ENCODE assay signal across 40 cellular contexts in genomic region chr13:104594801-104595200, GRCh38.
"Had no signal": no experiment of that assay in that cellular context is flagged by ENCODE, and none has a peak within 500 bp of the region (broad histone marks: within the 10 kb centered on the region; RNA-seq: fewer than 3 reads in every experiment).

No MANE protein-coding gene starts in this region.

- H3K36me3 Mint-ChIP-seq: activated CD8-positive, alpha-beta memory T cell treated with anti-CD3 and anti-CD28 coated beads, Interleukin-2, amount 10 ng/mL, durations not matched to agents 7 days and 5 days; activated naive CD4-positive, alpha-beta T cell treated with anti-CD3 and anti-CD28 coated beads, Interleukin-2, amount 50 U/mL, for 24 hours; activated naive CD8-positive, alpha-beta T cell treated with anti-CD3 and anti-CD28 coated beads for 36 hours; brain had no signal

- H3K27ac Mint-ChIP-seq: activated B cell treated with CpG ODN at 0.5 μM for 24 hours; activated CD8-positive, alpha-beta memory T cell treated with anti-CD3 and anti-CD28 coated beads, Interleukin-2, amount 10 ng/mL, durations not matched to agents 7 days and 5 days; activated CD8-positive, alpha-beta T cell treated with anti-CD3 and anti-CD28 coated beads, Interleukin-2, amount 10 ng/mL, durations not matched to agents 7 days and 5 days; activated naive CD4-positive, alpha-beta T cell treated with anti-CD3 and anti-CD28 coated beads for 36 hours; activated naive CD4-positive, alpha-beta T cell treated with anti-CD3 and anti-CD28 coated beads, Interleukin-2, amount 50 U/mL, for 24 hours; activated naive CD8-positive, alpha-beta T cell treated with anti-CD3 and anti-CD28 coated beads for 36 hours; activated naive CD8-positive, alpha-beta T cell treated with anti-CD3 and anti-CD28 coated beads, Interleukin-2, amount 50 U/mL, for 24 hours; activated T-helper 1 cell treated with anti-CD3 and anti-CD28 coated beads, Interleukin-12 subunit alpha, Interleukin-12 subunit beta, Interleukin-2, Interleukin-4 antibody, amounts not matched to agents 30 ng/mL and 10 ng/mL and 1 ng/mL, durations not matched to agents 14 hours and 24 hours and 36 hours; activated T-helper 2 cell treated with anti-CD3 and anti-CD28 coated beads, Interferon-gamma antibody, Interleukin-2, Interleukin-4, amounts not matched to agents 10 μg/mL and 5 μg/mL and 100 μg/mL, durations not matched to agents 14 hours and 24 hours and 36 hours; T-helper 17 cell; T-helper 2 cell treated with Interferon-gamma antibody and Interleukin-4, amounts not matched to agents 5 μg/mL and 100 μg/mL, for 36 hours had no signal

- DNase-seq: activated B cell treated with CpG ODN at 0.5 μM for 24 hours; activated CD4-positive, alpha-beta T cell treated with anti-CD3 and anti-CD28 coated beads for 48 hours; activated CD4-positive, alpha-beta T cell treated with anti-CD3 and anti-CD28 coated beads, Interleukin-2, amount 50 U/mL, for 1 hour; activated CD4-positive, alpha-beta T cell treated with anti-CD3 and anti-CD28 coated beads, Interleukin-2, amount 50 U/mL, for 48 hours; activated CD8-positive, alpha-beta memory T cell treated with anti-CD3 and anti-CD28 coated beads, Interleukin-2, amount 10 ng/mL, durations not matched to agents 7 days and 5 days; activated CD8-positive, alpha-beta memory T cell treated with anti-CD3 and anti-CD28 coated beads, Interleukin-2, amount 50 U/mL, for 4 hours; activated CD8-positive, alpha-beta T cell treated with anti-CD3 and anti-CD28 coated beads, Interleukin-2, amount 10 ng/mL, durations not matched to agents 7 days and 5 days; activated effector memory CD4-positive, alpha-beta T cell treated with anti-CD3 and anti-CD28 coated beads, Interleukin-2, amount 50 U/mL, for 16 hours; activated naive CD4-positive, alpha-beta T cell treated with anti-CD3 and anti-CD28 coated beads for 36 hours; activated naive CD8-positive, alpha-beta T cell treated with anti-CD3 and anti-CD28 coated beads for 36 hours; activated naive CD8-positive, alpha-beta T cell treated with anti-CD3 and anti-CD28 coated beads, Interleukin-2, amount 50 U/mL, for 24 hours; activated T-cell treated with anti-CD3 and anti-CD28 coated beads, Interleukin-2, amount 50 U/mL, for 1 hour; activated T-cell treated with anti-CD3 and anti-CD28 coated beads, Interleukin-2, amount 50 U/mL, for 48 hours; adrenal gland; amygdala; aorta; central memory CD4-positive, alpha-beta T cell; cerebellar nuclear complex; colonic mucosa; effector CD8-positive, alpha-beta T cell; esophagus squamous epithelium; foreskin fibroblast; glutamatergic neuron; heart left ventricle; T-helper 1 cell; T-helper 17 cell; T1000; WERI-Rb-1 had no signal

- H3K4me3 ChIP-seq: adrenal gland, breast epithelium, cardiac muscle cell, colonic mucosa, esophagus squamous epithelium, heart left ventricle had no signal

- H3K4me1 Mint-ChIP-seq: activated B cell treated with CpG ODN at 0.5 μM for 24 hours; activated CD8-positive, alpha-beta memory T cell treated with anti-CD3 and anti-CD28 coated beads, Interleukin-2, amount 10 ng/mL, durations not matched to agents 7 days and 5 days; activated naive CD4-positive, alpha-beta T cell treated with anti-CD3 and anti-CD28 coated beads, Interleukin-2, amount 50 U/mL, for 24 hours; activated naive CD8-positive, alpha-beta T cell treated with anti-CD3 and anti-CD28 coated beads for 36 hours; activated naive CD8-positive, alpha-beta T cell treated with anti-CD3 and anti-CD28 coated beads, Interleukin-2, amount 50 U/mL, for 24 hours; T-helper 17 cell had no signal

- H3K36me3 ChIP-seq: adrenal gland, breast epithelium, cardiac muscle cell, colonic mucosa, esophagus squamous epithelium, heart left ventricle, WERI-Rb-1 had no signal

- ATAC-seq: activated CD4-positive, CD25-positive, alpha-beta regulatory T cell treated with anti-CD3 and anti-CD28 coated beads, Interleukin-2, amount 50 U/mL, for 24 hours; activated CD8-positive, alpha-beta memory T cell treated with anti-CD3 and anti-CD28 coated beads, Interleukin-2, amount 10 ng/mL, durations not matched to agents 7 days and 5 days; activated CD8-positive, alpha-beta T cell treated with anti-CD3 and anti-CD28 coated beads, Interleukin-2, amount 10 ng/mL, durations not matched to agents 7 days and 5 days; activated naive CD8-positive, alpha-beta T cell treated with anti-CD3 and anti-CD28 coated beads, Interleukin-2, amount 50 U/mL, for 24 hours; heart left ventricle; T-helper 17 cell had no signal

- FAIRE-seq: endometrium, endothelial cell of umbilical vein, frontal cortex had no signal

- H3K9me3 Mint-ChIP-seq: activated B cell treated with CpG ODN at 0.5 μM for 24 hours; activated naive CD4-positive, alpha-beta T cell treated with anti-CD3 and anti-CD28 coated beads for 36 hours; activated naive CD4-positive, alpha-beta T cell treated with anti-CD3 and anti-CD28 coated beads, Interleukin-2, amount 50 U/mL, for 24 hours; activated naive CD8-positive, alpha-beta T cell treated with anti-CD3 and anti-CD28 coated beads for 36 hours; activated naive CD8-positive, alpha-beta T cell treated with anti-CD3 and anti-CD28 coated beads, Interleukin-2, amount 50 U/mL, for 24 hours; activated T-helper 1 cell treated with anti-CD3 and anti-CD28 coated beads, Interleukin-12 subunit alpha, Interleukin-12 subunit beta, Interleukin-2, Interleukin-4 antibody, amounts not matched to agents 30 ng/mL and 10 ng/mL and 1 ng/mL, durations not matched to agents 14 hours and 24 hours and 36 hours; activated T-helper 2 cell treated with anti-CD3 and anti-CD28 coated beads, Interferon-gamma antibody, Interleukin-2, Interleukin-4, amounts not matched to agents 10 μg/mL and 5 μg/mL and 100 μg/mL, durations not matched to agents 14 hours and 24 hours and 36 hours; T-helper 2 cell treated with Interferon-gamma antibody and Interleukin-4, amounts not matched to agents 5 μg/mL and 100 μg/mL, for 36 hours had no signal

- H3K27me3 Mint-ChIP-seq: activated B cell treated with CpG ODN at 0.5 μM for 24 hours; activated CD8-positive, alpha-beta memory T cell treated with anti-CD3 and anti-CD28 coated beads, Interleukin-2, amount 10 ng/mL, durations not matched to agents 7 days and 5 days; activated naive CD8-positive, alpha-beta T cell treated with anti-CD3 and anti-CD28 coated beads for 36 hours; activated naive CD8-positive, alpha-beta T cell treated with anti-CD3 and anti-CD28 coated beads, Interleukin-2, amount 50 U/mL, for 24 hours; T-helper 17 cell had no signal

- H3K4me3 Mint-ChIP-seq: activated B cell treated with CpG ODN at 0.5 μM for 24 hours; activated CD8-positive, alpha-beta memory T cell treated with anti-CD3 and anti-CD28 coated beads, Interleukin-2, amount 10 ng/mL, durations not matched to agents 7 days and 5 days; activated CD8-positive, alpha-beta T cell treated with anti-CD3 and anti-CD28 coated beads, Interleukin-2, amount 10 ng/mL, durations not matched to agents 7 days and 5 days; activated naive CD4-positive, alpha-beta T cell treated with anti-CD3 and anti-CD28 coated beads for 36 hours; activated naive CD4-positive, alpha-beta T cell treated with anti-CD3 and anti-CD28 coated beads, Interleukin-2, amount 50 U/mL, for 24 hours; activated naive CD8-positive, alpha-beta T cell treated with anti-CD3 and anti-CD28 coated beads for 36 hours; activated naive CD8-positive, alpha-beta T cell treated with anti-CD3 and anti-CD28 coated beads, Interleukin-2, amount 50 U/mL, for 24 hours; activated T-helper 1 cell treated with anti-CD3 and anti-CD28 coated beads, Interleukin-12 subunit alpha, Interleukin-12 subunit beta, Interleukin-2, Interleukin-4 antibody, amounts not matched to agents 30 ng/mL and 10 ng/mL and 1 ng/mL, durations not matched to agents 14 hours and 24 hours and 36 hours; T-helper 17 cell; T-helper 2 cell treated with Interferon-gamma antibody and Interleukin-4, amounts not matched to agents 5 μg/mL and 100 μg/mL, for 36 hours had no signal

- H3K4me1 ChIP-seq: adrenal gland, breast epithelium, colonic mucosa, esophagus squamous epithelium, heart left ventricle had no signal

- H3K27ac ChIP-seq: adrenal gland, breast epithelium, cardiac muscle cell, colonic mucosa, epithelial cell of prostate, esophagus squamous epithelium, heart left ventricle, WERI-Rb-1 had no signal

- H3K27me3 ChIP-seq: adrenal gland, breast epithelium, cardiac muscle cell, colonic mucosa, esophagus squamous epithelium had no signal

- H3K9me3 ChIP-seq: adrenal gland, breast epithelium, colonic mucosa, esophagus squamous epithelium, heart left ventricle had no signal
